ENCODE assay signal across 8 cellular contexts in the genomic region with DNA sequence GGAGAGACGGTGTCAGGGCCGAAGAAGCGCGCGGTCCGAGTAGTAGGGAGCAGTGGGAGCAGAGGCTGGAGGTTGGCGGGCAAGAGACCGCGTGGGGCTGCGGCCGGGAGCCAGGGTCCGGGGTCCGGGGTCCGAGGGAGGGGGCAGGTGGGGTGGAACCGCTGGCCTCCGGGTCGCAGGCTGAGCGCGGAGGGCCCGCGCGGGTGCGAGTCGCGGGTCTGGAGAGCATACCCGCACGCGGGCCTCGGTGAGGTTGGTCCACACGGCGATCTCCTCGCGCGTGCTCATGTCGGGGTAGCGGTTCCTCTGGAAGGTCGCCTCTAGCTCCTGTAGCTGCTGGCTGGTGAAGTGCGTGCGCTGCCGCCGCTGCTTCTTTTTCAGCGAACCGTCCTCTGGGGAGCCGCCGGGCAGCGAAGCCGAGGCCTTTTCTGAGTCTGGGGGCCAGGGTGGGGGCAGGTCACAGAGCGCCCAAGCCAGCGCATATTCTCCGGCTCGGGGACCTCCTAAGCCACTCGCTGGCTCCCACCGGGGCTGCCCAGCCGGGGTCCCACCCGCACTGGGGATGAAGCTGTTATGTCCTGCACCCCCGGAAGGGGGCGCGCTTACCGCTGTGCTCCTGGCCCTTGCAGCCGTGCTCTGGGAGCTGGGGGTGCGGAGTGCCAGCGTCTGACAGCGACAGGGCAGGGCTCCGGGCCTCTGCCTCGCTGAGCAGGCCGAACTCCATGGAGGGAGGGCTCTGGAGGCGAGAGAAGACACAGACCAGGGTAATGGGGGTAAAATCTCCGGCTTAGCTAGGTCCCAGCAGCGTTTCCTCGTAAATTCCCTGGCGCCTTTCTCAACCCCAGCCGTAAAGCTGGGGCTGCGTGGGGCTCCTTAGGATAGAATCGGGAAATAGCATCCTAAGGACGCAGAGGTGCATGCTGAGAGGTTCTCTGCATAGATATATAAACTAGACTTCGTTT. TPM values are rescaled to one million over a fixed set of nuclear protein-coding genes. Genes with fewer than 3 reads are reported as not detected.
A peak's percentile ranks its signal among the peaks of the same experiment; 100 is the strongest.
DNase-seq lines count a peak whose midpoint lies in the region; TF ChIP-seq lines count a peak whose summit lies in the region.

No MANE protein-coding gene starts in this region.

- peaks cover 26% of the 10 kb centered on the region for H3K4me1 Mint-ChIP-seq in HFFc6 (ENCODE audit: low read depth)

- no peaks in the 10 kb centered on the region for H3K9me3 ChIP-seq in iPS DF 6.9 (ENCODE audit: control insufficient read depth, insufficient read depth, low read length)

- H3K4me3 ChIP-seq in iPS DF 6.9 (ENCODE audit: low read length) = peak overlapping the region; percentile 37; the same call in 1 of the 2 replicates

- H3K36me3 ChIP-seq in iPS DF 6.9 (ENCODE audit: control insufficient read depth, insufficient read depth, low read length) = no peaks in the 10 kb centered on the region

- H3K36me3 Mint-ChIP-seq in HFFc6 (ENCODE audit: low read depth) = no peaks in the 10 kb centered on the region

- no peak overlapping the region for H3K27ac ChIP-seq in iPS DF 6.9 (ENCODE audit: low read length)

- peaks cover 55% of the 10 kb centered on the region for H3K27me3 ChIP-seq in iPS DF 6.9 (ENCODE audit: control insufficient read depth, insufficient read depth, low read length)

- H3K4me3 Mint-ChIP-seq in HFFc6 = peak overlapping the region; percentile 83; the same call in 1 of the 2 replicates

- DNase-seq in AG09319 (ENCODE audit: extremely low read depth, low read depth) = no peak
- no peak for DNase-seq in HFFc6
- DNase-seq in SKM-1 (lab: John Stamatoyannopoulos, UW; ENCODE audit: unreplicated experiment) = peak; percentile 17
- DNase-seq in activated naive CD8-positive, alpha-beta T cell treated with anti-CD3 and anti-CD28 coated beads, Interleukin-2, amount 50 U/mL, for 16 hours (ENCODE audit: low read depth, low spot score) = peak; percentile 32
- DNase-seq in iPS DF 6.9 (ENCODE audit: low read depth, low spot score) = no peak
- DNase-seq in stimulated activated CD4-positive, alpha-beta T cell treated with anti-CD3 and anti-CD28 coated beads, Interleukin-1b, Interleukin-23, amount 100 ng/mL, for 24 hours (ENCODE audit: low read depth in 4 of 4, low spot score in 1 of 4) = peak in 3 of 4 experiments; percentile 52 to 72 (median 57)
- no peak for DNase-seq in inferior parietal cortex (ENCODE audit: extremely low spot score)
- DNase-seq in GF-D8 (lab: John Stamatoyannopoulos, UW) = no peak

- WGBS in iPS DF 6.9 (ENCODE audit: insufficient coverage, insufficient read length) = no CpG with 5 or more reads among the region's 76 CpGs

- no peak overlapping the region for H3K27ac Mint-ChIP-seq in HFFc6

- no peaks in the 10 kb centered on the region for H3K4me1 ChIP-seq in iPS DF 6.9 (ENCODE audit: control insufficient read depth, insufficient read depth, low read length)

- TF ChIP-seq CTCF in AG09319 (IDR thresholded peaks at IDR 0.05; ENCODE audit: low read depth, low read length) (peak; percentile 74), HFFc6 (IDR thresholded peaks at IDR 0.05) (peak; percentile 90)

- peaks cover 18% of the 10 kb centered on the region for H3K27me3 Mint-ChIP-seq in HFFc6 (ENCODE audit: insufficient read depth)

- H3K9me3 Mint-ChIP-seq in HFFc6 = no peaks in the 10 kb centered on the region

RNA-seq across cellular contexts. Expression of a gene that starts 5.5 kb away (rescaled TPM):
- total RNA-seq in HFFc6 (2021; fragmentation: NEBNext Ultra II Directional; extraction: Animal tissue kit (Norgen Biotek cat#: 25700)) = under 1 TPM in 4 of 6 experiments, not detected in 2; 0.11 to 0.21 (median 0.16) TPM

RNA-seq across cellular contexts. Expression of a gene that starts 9.7 kb away (rescaled TPM):
- total RNA-seq in HFFc6 (2021; fragmentation: NEBNext Ultra II Directional; extraction: Animal tissue kit (Norgen Biotek cat#: 25700)) = under 1 TPM in 1 of 6 experiments, not detected in 5; 0.14 TPM

RNA-seq across cellular contexts. Expression of a gene that starts 13.7 kb away (rescaled TPM):
- total RNA-seq in HFFc6 (2021; fragmentation: NEBNext Ultra II Directional; extraction: Animal tissue kit (Norgen Biotek cat#: 25700)) = 10 to 100 TPM; 67.2 to 83.6 (median 74.2) TPM

Comparison
In these comparisons a context has a peak if more than half of its experiments do, and no peak if none do; other contexts are left out.
1. DNase-seq: peak in SKM-1 (single experiment), activated naive CD8-positive, alpha-beta T cell treated with anti-CD3 and anti-CD28 coated beads, Interleukin-2, amount 50 U/mL, for 16 hours (single experiment) and stimulated activated CD4-positive, alpha-beta T cell treated with anti-CD3 and anti-CD28 coated beads, Interleukin-1b, Interleukin-23, amount 100 ng/mL, for 24 hours (3 of 4); none in AG09319 (single experiment), HFFc6 (single experiment), iPS DF 6.9 (single experiment), inferior parietal cortex (single experiment) and GF-D8 (single experiment).